ENCODE assay signal across 19 cellular contexts in the genomic region with DNA sequence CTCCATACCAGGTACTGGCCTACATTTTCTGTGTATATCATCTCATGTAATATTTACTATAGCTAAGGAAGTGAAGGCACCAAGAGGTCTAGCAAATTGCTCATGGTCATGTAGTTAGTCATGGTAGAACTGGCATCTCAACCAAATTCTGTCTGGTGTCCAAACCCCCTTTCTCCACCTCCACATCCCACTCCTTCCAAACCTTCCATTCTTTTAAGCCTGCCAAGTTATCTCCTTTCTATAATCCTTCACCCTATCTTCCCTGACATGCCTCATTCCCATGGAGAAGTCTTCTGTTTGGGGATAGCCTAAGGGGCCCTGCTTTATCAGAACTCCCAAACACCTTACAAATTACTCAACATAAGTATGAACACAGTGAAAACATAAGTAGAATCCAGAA.
"Had no signal": no experiment of that assay in that cellular context is flagged by ENCODE, and none has a peak within 500 bp of the region (broad histone marks: within the 10 kb centered on the region; RNA-seq: fewer than 3 reads in every experiment).

No MANE protein-coding gene starts in this region.

- H3K9me3 ChIP-seq: Peyer's patch, SJCRH30 had no signal

- H3K27me3 ChIP-seq: Peyer's patch, SJCRH30 had no signal

- ATAC-seq: PC-3, Right ventricle myocardium inferior had no signal

- H3K27ac ChIP-seq: Peyer's patch, SJCRH30 had no signal

- DNase-seq: Karpas-422, KG1, MM.1S, NCI-H1105, NCI-H1417, NCI-H1436 treated with DMSO at 0.1 percent for 48 hours, NCI-H1694, NCI-H187 treated with DMSO at 0.1 percent for 48 hours, NCI-H2029 treated with DMSO at 0.1 percent for 48 hours, NCI-H2171 treated with DMSO at 0.1 percent for 48 hours, NCI-H524, NCI-H526 treated with DMSO at 0.1 percent for 48 hours, NCI-H774, PC-3, Peyer's patch, SHP77 treated with DMSO at 0.1 percent for 48 hours, SJCRH30, T-helper 1 cell had no signal

- H3K4me3 ChIP-seq: Peyer's patch, SJCRH30 had no signal

- H3K36me3 ChIP-seq: Peyer's patch, SJCRH30 had no signal
